8 cellular contexts compared by ENCODE assay signal in the genomic region with DNA sequence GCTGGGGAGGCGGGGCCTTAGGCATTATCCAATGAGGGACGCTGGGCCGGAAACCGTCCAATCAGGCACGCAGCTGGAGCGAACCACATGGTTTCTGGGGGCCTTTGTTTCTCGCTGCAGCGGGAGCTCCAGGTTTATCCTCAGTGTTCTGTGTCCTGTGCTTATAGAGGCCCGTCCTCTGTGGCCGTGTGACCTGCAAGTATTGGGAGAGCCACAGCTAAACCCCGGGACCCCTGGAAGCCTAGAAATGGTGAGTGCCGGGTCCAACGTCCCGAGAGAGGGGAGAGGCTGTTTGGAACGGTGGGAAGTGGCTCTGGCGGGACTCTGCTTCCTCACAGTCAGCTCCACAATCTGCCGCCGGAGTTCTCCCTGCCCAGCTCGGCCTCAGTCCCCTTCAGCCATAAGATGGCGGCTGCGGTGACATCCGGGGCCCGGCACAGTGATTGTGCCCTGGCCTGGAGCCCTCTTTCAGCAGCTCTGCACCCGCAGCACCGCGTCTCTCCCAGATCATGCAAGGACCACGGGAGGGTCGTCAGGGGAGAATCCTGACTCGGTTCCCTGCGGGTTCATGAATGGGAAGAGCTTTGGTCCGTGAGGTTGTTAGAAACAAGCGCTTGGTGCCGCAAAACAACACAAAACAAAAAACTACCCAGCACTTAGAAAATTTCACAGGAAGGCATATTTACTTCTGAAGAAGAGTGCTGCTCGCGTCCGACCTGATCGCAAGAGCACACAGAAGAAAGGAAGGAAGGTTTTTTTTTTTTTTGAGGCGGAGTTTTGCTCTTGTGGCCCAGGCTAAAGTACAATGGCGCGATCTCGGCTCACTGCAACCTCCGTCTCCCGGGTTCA. TPM values are rescaled to one million over a fixed set of nuclear protein-coding genes. Genes with fewer than 3 reads are reported as not detected.
A peak's percentile ranks its signal among the peaks of the same experiment; 100 is the strongest.
DNase-seq lines count a peak whose midpoint lies in the region; ATAC-seq and TF ChIP-seq lines count a peak whose summit lies in the region.

Gene ZNF253, plus strand, starts transcription at position 133 of the 849 bp plus-strand sequence. Its CDS starts 115 bp downstream, at position 248.

- peaks cover 5% of the 10 kb centered on the region for H3K9me3 ChIP-seq in DND-41 (ENCODE audit: insufficient read depth, low read length, severe bottlenecking)

- no peaks in the 10 kb centered on the region for H3K27me3 Mint-ChIP-seq in natural killer cell treated with Interleukin-12 subunit alpha and Interleukin-12 subunit beta and Interleukin-15 and Interleukin-18, amount 100 ng/mL, for 72 hours

- ATAC-seq in DND-41 (ENCODE audit: insufficient read depth, low read depth) (peak; percentile 94), GM21825 (IDR thresholded peaks at IDR 0.05; ENCODE audit: unreplicated experiment) (peak; percentile 97)
- ATAC-seq in natural killer cell treated with Interleukin-12 subunit alpha and Interleukin-12 subunit beta and Interleukin-15 and Interleukin-18, amount 100 ng/mL, for 72 hours, result peak; percentile 97 to 98

- peaks cover 53% of the 10 kb centered on the region for H3K79me2 ChIP-seq in DND-41 (ENCODE audit: insufficient read depth, low read length)

- peak within 1 kb of the TSS; percentile 85 for H3K9ac ChIP-seq in DND-41 (ENCODE audit: low read depth, low read length)

- no peaks in the 10 kb centered on the region for H3K9me3 Mint-ChIP-seq in natural killer cell treated with Interleukin-12 subunit alpha and Interleukin-12 subunit beta and Interleukin-15 and Interleukin-18, amount 100 ng/mL, for 72 hours

- peaks cover 19 to 26% of the 10 kb centered on the region in 2 donors for H3K4me1 Mint-ChIP-seq in natural killer cell treated with Interleukin-12 subunit alpha and Interleukin-12 subunit beta and Interleukin-15 and Interleukin-18, amount 100 ng/mL, for 72 hours (ENCODE audit: low read depth in 2 of 2)

- H4K20me1 ChIP-seq in DND-41 (ENCODE audit: insufficient read depth, low read length), result peaks cover 3% of the 10 kb centered on the region; the same call in 1 of the 2 replicates

- TF ChIP-seq CTCF in DND-41 (IDR thresholded peaks at IDR 0.05; ENCODE audit: borderline replicate concordance, extremely low read depth, low read length, poor library complexity, severe bottlenecking) (no peak), LNCaP clone FGC (IDR thresholded peaks at IDR 0.05; ENCODE audit: control insufficient read depth, extremely low read depth, insufficient read depth) (no peak), RWPE1 (conservative IDR thresholded peaks at IDR 0.05; ENCODE audit: low read depth) (no peak), fibroblast of the aortic adventitia (IDR thresholded peaks at IDR 0.05; ENCODE audit: insufficient read depth, low read length) (no peak)

- H2AFZ ChIP-seq in DND-41 (ENCODE audit: low read depth, low read length), result peak within 1 kb of the TSS; percentile 78

- H3K4me1 ChIP-seq in DND-41 (ENCODE audit: insufficient read depth, low read length), result peaks cover 36% of the 10 kb centered on the region

- CTCF ChIA-PET in RWPE1 (lab: Yijun Ruan, JAX), result no interaction called here

- peak within 1 kb of the TSS; percentile 98 to 99 for H3K27ac Mint-ChIP-seq in natural killer cell treated with Interleukin-12 subunit alpha and Interleukin-12 subunit beta and Interleukin-15 and Interleukin-18, amount 100 ng/mL, for 72 hours

- H3K36me3 Mint-ChIP-seq in natural killer cell treated with Interleukin-12 subunit alpha and Interleukin-12 subunit beta and Interleukin-15 and Interleukin-18, amount 100 ng/mL, for 72 hours, result no peaks in the 10 kb centered on the region

- DNase-seq in DND-41 (peak; percentile 98), LNCaP clone FGC (ENCODE audit: low read depth) (peak; percentile 94), RWPE1 (ENCODE audit: low spot score) (peak; percentile 93), fibroblast of the aortic adventitia (ENCODE audit: low read depth) (peak; percentile 85)
- peak; percentile 94 for DNase-seq in activated T-helper 9 cell treated with anti-CD3 and anti-CD28 coated beads, Interleukin-2, amount 50 U/mL, for 16 hours (ENCODE audit: low read depth)
- DNase-seq in natural killer cell treated with Interleukin-12 subunit alpha and Interleukin-12 subunit beta and Interleukin-15 and Interleukin-18, amount 100 ng/mL, for 72 hours (ENCODE audit: low spot score), result peak; percentile 96
- DNase-seq in stimulated activated naive CD4-positive, alpha-beta T cell treated with Interleukin-2 at 50 U/mL for 16 hours (lab: John Stamatoyannopoulos, UW), result peak; percentile 95

- peak within 1 kb of the TSS; percentile 98 for H3K4me3 Mint-ChIP-seq in natural killer cell treated with Interleukin-12 subunit alpha and Interleukin-12 subunit beta and Interleukin-15 and Interleukin-18, amount 100 ng/mL, for 72 hours

- peak within 1 kb of the TSS; percentile 59 to 78 for H3K4me3 ChIP-seq in DND-41 (ENCODE audit: low read depth in 1 of 2, low read length in 2 of 2)
- H3K4me3 ChIP-seq in LNCaP clone FGC (ENCODE audit: low read depth, low read length), result peak within 1 kb of the TSS; percentile 63
- peak within 1 kb of the TSS; percentile 81 for H3K4me3 ChIP-seq in fibroblast of the aortic adventitia (ENCODE audit: low read depth, low read length)

- peak within 1 kb of the TSS; percentile 82 for H3K4me2 ChIP-seq in DND-41 (ENCODE audit: insufficient read depth, low read length)

- POLR2A ChIA-PET in RWPE1 (lab: Yijun Ruan, JAX; ENCODE audit: low non-redundant PET), result interaction anchor here (0.7 to 1.0 kb wide), 3 partner anchors 14 to 1277 kb away, joined by 3 to 5 read pairs (median 3); partner anchors contain the start of gene ZNF101

- no peaks in the 10 kb centered on the region for H3K27me3 ChIP-seq in DND-41 (ENCODE audit: insufficient read depth, low read length, poor library complexity)

- H3K27ac ChIP-seq in DND-41 (ENCODE audit: low read length) (peak within 1 kb of the TSS; percentile 90), RWPE1 (peak within 1 kb of the TSS; percentile 96)

- H3K36me3 ChIP-seq in DND-41 (ENCODE audit: insufficient read depth, low read length), result peaks cover 15% of the 10 kb centered on the region

RNA-seq across cellular contexts. Expression of gene ZNF253, which starts in this region (rescaled TPM):
- 2.3 and 7.0 TPM in 2 replicates for total RNA-seq in fibroblast of the aortic adventitia (ENCODE audit: low replicate concordance)
- total RNA-seq in natural killer cell treated with Interleukin-12 subunit alpha and Interleukin-12 subunit beta and Interleukin-15 and Interleukin-18, amount 100 ng/mL, for 72 hours, result 10 to 100 TPM; 13.4 to 13.7 TPM

Comparison
In these comparisons a context has a peak if more than half of its experiments do, and no peak if none do; other contexts are left out.
1. Peak in every context shown above with its lines: DNase-seq, ATAC-seq, H3K4me3 ChIP-seq and H3K27ac ChIP-seq.